Comparison of ENCODE assay signal across 17 cellular contexts in genomic region chr19:41083516-41083915, GRCh38. TPM values are rescaled to one million over a fixed set of nuclear protein-coding genes. Genes with fewer than 3 reads are reported as not detected.
A peak's percentile ranks its signal among the peaks of the same experiment; 100 is the strongest.
DNase-seq lines count a peak whose midpoint lies in the region; ATAC-seq and TF ChIP-seq lines count a peak whose summit lies in the region.
"Had no signal": no experiment of that assay in that cellular context is flagged by ENCODE, and none has a peak within 500 bp of the region (broad histone marks: within the 10 kb centered on the region; RNA-seq: fewer than 3 reads in every experiment).

No MANE protein-coding gene starts in this region.

- DNase-seq in Caki2 (ENCODE audit: low read depth): peak; percentile 15
- DNase-seq in HT1080 (ENCODE audit: low read depth): peak; percentile 18
- DNase-seq in RWPE2 (ENCODE audit: low spot score): no peak
- DNase-seq in myocyte (ENCODE audit: low read depth): peak; percentile 0
- DNase-seq in GOT3 (lab: John Stamatoyannopoulos, UW): no peak
- DNase-seq in adrenal gland: no peak
- DNase-seq in NCI-H446 treated with DMSO at 0.1 percent for 48 hours (lab: John Stamatoyannopoulos, UW): no peak
- DNase-seq: CD8-positive, alpha-beta memory T cell; DMS79; MV-4-11; NCI-H187; T-helper 2 cell had no signal

- in situ Hi-C loops in Caki2 (cut with HindIII; ENCODE audit: low pct_unique_long_range_greater_than_20kb, low sequenced_read_pairs): no loop called here

- no peaks in the 10 kb centered on the region for H3K36me3 ChIP-seq in RWPE2 (ENCODE audit: low read depth)
- H3K36me3 ChIP-seq in adrenal gland (replicated peaks in 1 of 2): no peaks in the 10 kb centered on the region
- H3K36me3 ChIP-seq: BLaER1, SJSA1 had no signal

- intact Hi-C loops in adrenal gland (cut with DNase I): no loop called here

- H3K27ac ChIP-seq in RWPE2 (ENCODE audit: poor library complexity, severe bottlenecking) (no peak overlapping the region), adrenal gland (no peak overlapping the region)
- H3K27ac ChIP-seq: BLaER1, SJSA1 had no signal

- H3K27me3 ChIP-seq in RWPE2 (ENCODE audit: insufficient read depth, poor library complexity, severe bottlenecking) (peaks cover 2% of the 10 kb centered on the region), adrenal gland (peaks cover 6% of the 10 kb centered on the region)
- H3K27me3 ChIP-seq: BLaER1 had no signal

- TF ChIP-seq CTCF in RWPE2 (IDR thresholded peaks at IDR 0.05; ENCODE audit: poor library complexity, severe bottlenecking) (no peak), adrenal gland (IDR thresholded peaks at IDR 0.05) (no peak)

- no peak overlapping the region for H3K4me3 ChIP-seq in RWPE2 (ENCODE audit: severe bottlenecking)
- H3K4me3 ChIP-seq in adrenal gland: no peak overlapping the region
- H3K4me3 ChIP-seq: BLaER1, K562, SJSA1 had no signal

- no peaks in the 10 kb centered on the region for H3K9me3 ChIP-seq in RWPE2 (ENCODE audit: severe bottlenecking)
- no peaks in the 10 kb centered on the region for H3K9me3 ChIP-seq in adrenal gland (replicated peaks in 1 of 3)
- H3K9me3 ChIP-seq: SJSA1 had no signal

- no peaks in the 10 kb centered on the region for H3K4me1 ChIP-seq in RWPE2 (ENCODE audit: insufficient read depth, poor library complexity, severe bottlenecking)
- no peaks in the 10 kb centered on the region for H3K4me1 ChIP-seq in adrenal gland (replicated peaks in 1 of 2)
- H3K4me1 ChIP-seq: BLaER1, SJSA1 had no signal

- no peak for TF ChIP-seq POLR2A in adrenal gland (IDR thresholded peaks at IDR 0.05)

- ATAC-seq in RWPE2 (ENCODE audit: low read depth): peak; percentile 73
- no peak for ATAC-seq in HG03571 (IDR thresholded peaks at IDR 0.05; ENCODE audit: unreplicated experiment)
- ATAC-seq: K562 had no signal

- WGBS in adrenal gland, 4 donors: 53 to 75% (median 58%) methylated on average over 2 of the region's 2 CpGs

RNA-seq across cellular contexts. Expression of gene CYP2A13, which starts 4.7 kb away (rescaled TPM):
- not detected in 2 replicates for total RNA-seq in Caki2 (2014; rRNA removed; shearing (Covaris generic); ENCODE audit: low replicate concordance)
- total RNA-seq in HT1080 (2014; rRNA removed; shearing (Covaris generic)): not detected in 2 replicates
- not detected in 2 replicates for polyA plus RNA-seq in HT1080 (2015; cell fraction: cytosol; rRNA removed)
- not detected in 2 replicates for polyA plus RNA-seq in HT1080 (2015; cell fraction: nucleus; rRNA removed)
- total RNA-seq in myocyte: not detected in 2 replicates
- polyA plus RNA-seq in myocyte (2012): not detected
- not detected for total RNA-seq in adrenal gland
- polyA plus RNA-seq in adrenal gland: not detected
- total RNA-seq: A673; CD8-positive, alpha-beta memory T cell; K562; SJSA1 had no signal
- polyA plus RNA-seq: CD8-positive, alpha-beta memory T cell; K562 had no signal

RNA-seq across cellular contexts. Expression of gene CYP2F1, which starts 30.7 kb away (rescaled TPM):
- not detected in 2 replicates for total RNA-seq in Caki2 (2014; rRNA removed; shearing (Covaris generic); ENCODE audit: low replicate concordance)
- not detected in 2 replicates for total RNA-seq in HT1080 (2014; rRNA removed; shearing (Covaris generic))
- not detected in 2 replicates for polyA plus RNA-seq in HT1080 (2015; cell fraction: cytosol; rRNA removed)
- polyA plus RNA-seq in HT1080 (2015; cell fraction: nucleus; rRNA removed): not detected in 2 replicates
- total RNA-seq in myocyte (not detected in 2 replicates), adrenal gland (not detected)
- polyA plus RNA-seq in myocyte (2012): 0.39 TPM
- not detected for polyA plus RNA-seq in adrenal gland
- total RNA-seq: A673; CD8-positive, alpha-beta memory T cell; SJSA1 had no signal
- polyA plus RNA-seq: CD8-positive, alpha-beta memory T cell had no signal

Comparison
In these comparisons a context has a peak if more than half of its experiments do, and no peak if none do; other contexts are left out.
1. DNase-seq: peak in Caki2 (single experiment), HT1080 (single experiment) and myocyte (single experiment); none in RWPE2 (single experiment), GOT3 (single experiment), adrenal gland (0 of 7) and NCI-H446 treated with DMSO at 0.1 percent for 48 hours (single experiment).